ENCODE assay signal across 18 cellular contexts in the genomic region with DNA sequence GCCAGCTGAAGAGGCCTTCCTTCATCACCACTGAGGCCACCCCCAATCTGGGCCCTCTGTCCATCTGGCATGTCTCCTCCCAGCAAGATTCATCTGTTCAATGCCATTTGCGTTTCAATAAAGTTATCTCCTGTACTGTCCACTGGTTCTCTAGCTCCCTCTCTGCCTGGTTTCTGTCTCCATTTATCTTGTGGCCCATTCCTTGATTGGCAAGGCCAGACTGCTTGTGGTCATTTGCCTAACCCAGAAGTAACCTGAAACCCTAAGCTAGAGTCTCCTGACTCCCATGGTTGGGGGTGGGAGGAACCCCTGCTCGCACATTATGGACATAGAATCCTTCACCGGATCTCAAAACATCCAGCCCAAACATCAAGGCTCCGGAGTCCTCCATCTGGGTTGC. TPM values are rescaled to one million over a fixed set of nuclear protein-coding genes. Genes with fewer than 3 reads are reported as not detected.
DNase-seq lines count a peak whose midpoint lies in the region; ATAC-seq and TF ChIP-seq lines count a peak whose summit lies in the region.
"Had no signal": no experiment of that assay in that cellular context is flagged by ENCODE, and none has a peak within 500 bp of the region (broad histone marks: within the 10 kb centered on the region; RNA-seq: fewer than 3 reads in every experiment).

No MANE protein-coding gene starts in this region.

- peak overlapping the region; percentile 59 for H3K27ac ChIP-seq in mesodermal cell (ENCODE audit: low read depth, low read length, severe bottlenecking)
- H3K27ac ChIP-seq: BLaER1, colonic mucosa, prostate gland, uterus had no signal

- no peak overlapping the region for H3K4me3 ChIP-seq in AG10803 (ENCODE audit: low read length)
- no peak overlapping the region for H3K4me3 ChIP-seq in mesodermal cell (ENCODE audit: extremely low read depth, insufficient read depth, low read length, poor library complexity, severe bottlenecking)
- H3K4me3 ChIP-seq: BLaER1, colonic mucosa, MG63, prostate gland, uterus had no signal

- H3K9me3 ChIP-seq in mesodermal cell (ENCODE audit: control insufficient read depth, low read length), result no peaks in the 10 kb centered on the region
- H3K9me3 ChIP-seq: BLaER1, colonic mucosa, MG63, prostate gland, uterus had no signal

- DNase-seq in AG10803 (ENCODE audit: low read depth) (peak; percentile 27), LHCN-M2 (ENCODE audit: low read depth) (peak; percentile 91), cerebellar cortex (ENCODE audit: low spot score) (peak; percentile 5), UCSD-AML1 (lab: John Stamatoyannopoulos, UW; ENCODE audit: unreplicated experiment) (no peak), posterior vena cava (ENCODE audit: low spot score) (no peak)
- DNase-seq in NK-92 treated with Interleukin-12 subunit alpha and Interleukin-12 subunit beta, amount 100 ng/mL, for 24 hours (lab: John Stamatoyannopoulos, UW), result no peak
- DNase-seq: colonic mucosa; erythroblast; MG63; midbrain; NCI-H2081; stimulated activated CD4-positive, alpha-beta T cell treated with anti-CD3 and anti-CD28 coated beads, Interleukin-4, amount 100 ng/mL, for 4 hours; stimulated activated naive CD4-positive, alpha-beta T cell treated with Interleukin-2 at 50 U/mL for 16 hours; uterus had no signal

- 80 to 89% methylated on average over 1 to 3 of the region's 4 CpGs for WGBS in mesodermal cell (ENCODE audit: insufficient coverage in 2 of 2), 2 experiments

- H3K4me1 ChIP-seq in mesodermal cell (ENCODE audit: control insufficient read depth, insufficient read depth, low read length, poor library complexity, severe bottlenecking), result no peaks in the 10 kb centered on the region

- no peak for ATAC-seq in HG02623 (IDR thresholded peaks at IDR 0.05; ENCODE audit: unreplicated experiment)

- intact Hi-C loops in posterior vena cava (cut with DNase I), result no loop called here

- H3K36me3 ChIP-seq in mesodermal cell (ENCODE audit: control insufficient read depth, insufficient read depth, low read length), result peaks cover 34% of the 10 kb centered on the region
- H3K36me3 ChIP-seq: colonic mucosa, prostate gland, uterus had no signal

- no peak for TF ChIP-seq CTCF in AG10803 (conservative IDR thresholded peaks at IDR 0.05; ENCODE audit: low read length)

RNA-seq across cellular contexts. Expression of gene IPO9, which starts 2.1 kb away (rescaled TPM):
- total RNA-seq in LHCN-M2 (2014; rRNA removed) (28.9 and 33.1 TPM in 2 replicates), posterior vena cava (10 to 100 TPM; 31.7 to 37.5 TPM)
- 39.2 TPM for polyA plus RNA-seq in LHCN-M2 (2012)
- 64.4 TPM for polyA plus RNA-seq in mesodermal cell (2013, experiment 1 of 2)
- polyA plus RNA-seq in mesodermal cell (2013, experiment 2 of 2), result 55.4 TPM

Comparison
In these comparisons a context has a peak if more than half of its experiments do, and no peak if none do; other contexts are left out.
1. DNase-seq: peak in AG10803 (single experiment), LHCN-M2 (single experiment) and cerebellar cortex (single experiment); none in NK-92 treated with Interleukin-12 subunit alpha and Interleukin-12 subunit beta, amount 100 ng/mL, for 24 hours (single experiment), UCSD-AML1 (single experiment) and posterior vena cava (single experiment).